In the genomic region with DNA sequence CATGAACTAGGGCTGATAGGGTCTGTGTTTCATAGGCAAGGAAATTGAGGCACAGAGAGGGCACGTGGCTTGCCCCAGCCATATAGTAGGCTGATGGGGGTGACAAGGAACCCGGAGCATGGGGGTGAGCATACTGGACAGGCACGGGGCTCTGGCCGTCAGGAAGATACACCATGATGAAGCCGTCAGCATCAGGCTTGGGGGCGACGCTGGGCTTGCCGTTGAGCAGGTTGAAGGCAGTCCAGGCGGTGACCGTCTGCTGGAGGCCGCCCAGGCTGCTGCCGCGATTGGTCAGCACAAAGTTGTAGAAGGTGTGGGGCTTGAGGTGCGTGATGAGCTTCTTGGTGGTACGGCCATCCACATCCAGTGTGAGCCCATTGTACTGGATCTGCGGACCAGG, we compare ENCODE assay signal across 17 cellular contexts.
A peak's percentile ranks its signal among the peaks of the same experiment; 100 is the strongest.
DNase-seq lines count a peak whose midpoint lies in the region; ATAC-seq and TF ChIP-seq lines count a peak whose summit lies in the region.
"Had no signal": no experiment of that assay in that cellular context is flagged by ENCODE, and none has a peak within 500 bp of the region (broad histone marks: within the 10 kb centered on the region; RNA-seq: fewer than 3 reads in every experiment).

No MANE protein-coding gene starts in this region.

- DNase-seq in H7: peak; percentile 27
- no peak for DNase-seq in nephron progenitor cell
- peak; percentile 1 for DNase-seq in osteoblast (ENCODE audit: insufficient read length, low spot score, missing footprints)
- DNase-seq: AML-193; Caco-2; Calu3; CD4-positive, alpha-beta T cell; CD8-positive, alpha-beta T cell; DMS79 treated with DMSO at 0.1 percent for 48 hours; GF-D8 had no signal

- H3K27ac ChIP-seq in osteoblast (ENCODE audit: low read depth, low read length): no peak overlapping the region
- H3K27ac ChIP-seq: 22Rv1; A549; BLaER1 treated with 17β-estradiol and CSF1 and Interleukin-3, amounts not matched to agents 10 nM and 100 nM; C4-2B had no signal

- no peak overlapping the region for H3K4me2 ChIP-seq in osteoblast (ENCODE audit: insufficient read depth, low read length)
- H3K4me2 ChIP-seq: A549; BLaER1 treated with 17β-estradiol and CSF1 and Interleukin-3, amounts not matched to agents 10 nM and 100 nM had no signal

- H3K4me3 ChIP-seq in H7 (ENCODE audit: insufficient read depth, low read depth, low read length): no peak overlapping the region
- H3K4me3 ChIP-seq in osteoblast (ENCODE audit: insufficient read depth, low read length): no peak overlapping the region
- H3K4me3 ChIP-seq: A549; BLaER1 treated with 17β-estradiol and CSF1 and Interleukin-3, amounts not matched to agents 10 nM and 100 nM had no signal

- H4K20me1 ChIP-seq in osteoblast (ENCODE audit: insufficient read depth, low read length): peaks cover 3% of the 10 kb centered on the region
- H4K20me1 ChIP-seq: BLaER1 treated with 17β-estradiol and CSF1 and Interleukin-3, amounts not matched to agents 10 nM and 100 nM had no signal

- ATAC-seq in GM18502 (IDR thresholded peaks at IDR 0.05; ENCODE audit: poor library complexity, unreplicated experiment) (no peak), GM18907 (IDR thresholded peaks at IDR 0.05; ENCODE audit: unreplicated experiment) (no peak)
- ATAC-seq: A549; CD8-positive, alpha-beta T cell had no signal

- no peak for TF ChIP-seq CTCF in nephron progenitor cell (IDR thresholded peaks at IDR 0.05)
- TF ChIP-seq CTCF in osteoblast (IDR thresholded peaks at IDR 0.05; ENCODE audit: extremely low read depth, low read depth, low read length): no peak

- no peak overlapping the region for H3K4me3 Mint-ChIP-seq in nephron progenitor cell
- H3K4me3 Mint-ChIP-seq: B cell; CD4-positive, alpha-beta T cell; CD8-positive, alpha-beta T cell had no signal

- no peaks in the 10 kb centered on the region for H3K4me1 ChIP-seq in osteoblast (ENCODE audit: insufficient read depth, low read length)
- H3K4me1 ChIP-seq: Caco-2 had no signal

- H3K9me3 ChIP-seq in osteoblast (ENCODE audit: low read depth, low read length): no peaks in the 10 kb centered on the region
- H3K9me3 ChIP-seq: A549; BLaER1 treated with 17β-estradiol and CSF1 and Interleukin-3, amounts not matched to agents 10 nM and 100 nM; Caco-2 had no signal

- no peaks in the 10 kb centered on the region for H3K27me3 Mint-ChIP-seq in nephron progenitor cell (ENCODE audit: low read depth, poor library complexity)
- H3K27me3 Mint-ChIP-seq: B cell had no signal

- H3K36me3 Mint-ChIP-seq in nephron progenitor cell (ENCODE audit: low read depth): peaks cover 10% of the 10 kb centered on the region
- H3K36me3 Mint-ChIP-seq: CD8-positive, alpha-beta T cell had no signal

- H2AFZ ChIP-seq in osteoblast (ENCODE audit: low read length): no peak overlapping the region

- H3K36me3 ChIP-seq in H7 (replicated peaks; ENCODE audit: control insufficient read depth, insufficient read depth, low read length) (peaks cover 47% of the 10 kb centered on the region), osteoblast (ENCODE audit: insufficient read depth, low read length) (peaks cover 58% of the 10 kb centered on the region)

- no peaks in the 10 kb centered on the region for H3K4me1 Mint-ChIP-seq in nephron progenitor cell

- H3K27me3 ChIP-seq in H7 (ENCODE audit: control insufficient read depth, insufficient read depth, low read length): no peaks in the 10 kb centered on the region
- no peaks in the 10 kb centered on the region for H3K27me3 ChIP-seq in osteoblast (ENCODE audit: insufficient read depth, low read length)
- H3K27me3 ChIP-seq: BLaER1 treated with 17β-estradiol and CSF1 and Interleukin-3, amounts not matched to agents 10 nM and 100 nM had no signal

- H3K9me3 Mint-ChIP-seq in nephron progenitor cell: no peaks in the 10 kb centered on the region
- H3K9me3 Mint-ChIP-seq: CD4-positive, alpha-beta T cell; CD8-positive, alpha-beta T cell had no signal

- H3K79me2 ChIP-seq in osteoblast (ENCODE audit: insufficient read depth, low read length): no peaks in the 10 kb centered on the region

- peak overlapping the region; percentile 75 for H3K27ac Mint-ChIP-seq in nephron progenitor cell
- H3K27ac Mint-ChIP-seq: CD4-positive, alpha-beta T cell; CD8-positive, alpha-beta T cell had no signal
